ENCODE assay signal across 8 cellular contexts in genomic region chr7:100836812-100837098, GRCh38. TPM values are rescaled to one million over a fixed set of nuclear protein-coding genes. Genes with fewer than 3 reads are reported as not detected.
DNase-seq lines count a peak whose midpoint lies in the region; ATAC-seq and TF ChIP-seq lines count a peak whose summit lies in the region.

No MANE protein-coding gene starts in this region.

- H3K36me3 ChIP-seq in right atrium auricular region (no peaks in the 10 kb centered on the region), mucosa of stomach (ENCODE audit: control insufficient read depth, insufficient read depth, low read length) (no peaks in the 10 kb centered on the region), urinary bladder (ENCODE audit: insufficient read depth) (no peaks in the 10 kb centered on the region)

- H3K4me3 ChIP-seq in right atrium auricular region (peak overlapping the region; percentile 30 to 42), mucosa of stomach (ENCODE audit: low read length) (peak overlapping the region; percentile 60), urinary bladder (ENCODE audit: low read depth, low read length) (no peak overlapping the region)

- POLR2A ChIA-PET in HEK293T (lab: Yijun Ruan, JAX) = interaction anchor here (1.0 to 2.8 kb wide), 5 partner anchors 10 to 131 kb away, joined by 3 to 21 read pairs (median 9); partner anchors contain the start of genes EPHB4, POP7, SLC12A9 and SRRT

- peak overlapping the region; percentile 72 for H3K9ac ChIP-seq in mucosa of stomach (ENCODE audit: low read length)

- intact Hi-C loops in left cardiac atrium (cut with DNase I) = no loop called here

- no peaks in the 10 kb centered on the region for H3K27me3 ChIP-seq in right atrium auricular region
- no peaks in the 10 kb centered on the region for H3K27me3 ChIP-seq in mucosa of stomach (ENCODE audit: control insufficient read depth, insufficient read depth, low read length)

- 20% methylated on average over 6 of the region's 6 CpGs for WGBS in urinary bladder

- no peak for ATAC-seq in left cardiac atrium
- ATAC-seq in omental fat pad (ENCODE audit: low FRiP score) = no peak

- TF ChIP-seq CTCF in right atrium auricular region (IDR thresholded peaks at IDR 0.05) = no peak
- TF ChIP-seq CTCF in omental fat pad (IDR thresholded peaks at IDR 0.05) = no peak

- no peaks in the 10 kb centered on the region for H3K9me3 ChIP-seq in right atrium auricular region
- H3K9me3 ChIP-seq in mucosa of stomach (ENCODE audit: control insufficient read depth, low read length) = no peaks in the 10 kb centered on the region

- peaks cover 0 to 16% of the 10 kb centered on the region in 2 donors for H3K4me1 ChIP-seq in right atrium auricular region
- peaks cover 18% of the 10 kb centered on the region for H3K4me1 ChIP-seq in mucosa of stomach (ENCODE audit: control insufficient read depth, insufficient read depth, low read length)
- no peaks in the 10 kb centered on the region for H3K4me1 ChIP-seq in urinary bladder (ENCODE audit: insufficient read depth)

- CTCF ChIA-PET in HEK293T (lab: Yijun Ruan, JAX) = no interaction called here

- DNase-seq in right atrium auricular region (ENCODE audit: low spot score) = no peak
- no peak for DNase-seq in left cardiac atrium
- peak in 2 of 61 donors; percentile 30 to 43 for DNase-seq in caudate nucleus (lab: John Stamatoyannopoulos, UW)
- no peak for DNase-seq in omental fat pad (ENCODE audit: low spot score)
- DNase-seq in HEK293T (ENCODE audit: extremely low spot score) = no peak
- no peak for DNase-seq in NCI-H748 treated with DMSO at 0.1 percent for 48 hours (lab: John Stamatoyannopoulos, UW)

- H3K27ac ChIP-seq in right atrium auricular region (peak overlapping the region; percentile 76 to 82), caudate nucleus (ENCODE audit: low read depth, low read length) (peak overlapping the region; percentile 91), urinary bladder (ENCODE audit: low read depth) (peak overlapping the region; percentile 79)

TF ChIP-seq in HEK293T, 16 proteins besides CTCF, POLR2A, EP300 and RAD21:
- no peak for TF ChIP-seq TARDBP (IDR thresholded peaks at IDR 0.05)
- no peak for TF ChIP-seq LEF1 (IDR thresholded peaks at IDR 0.05; ENCODE audit: borderline replicate concordance)
- no peak for TF ChIP-seq CTBP1 (IDR thresholded peaks at IDR 0.05; ENCODE audit: borderline replicate concordance)
- no peak for TF ChIP-seq FOXM1 (IDR thresholded peaks at IDR 0.05; ENCODE audit: borderline replicate concordance)
- no peak for TF ChIP-seq ELF4 (IDR thresholded peaks at IDR 0.05)
- no peak for TF ChIP-seq SP1 (IDR thresholded peaks at IDR 0.05)
- TF ChIP-seq L3MBTL2 (conservative IDR thresholded peaks at IDR 0.05) = no peak
- TF ChIP-seq PKNOX1 (IDR thresholded peaks at IDR 0.05) = no peak
- TF ChIP-seq ARNT (IDR thresholded peaks at IDR 0.05) = no peak
- no peak for TF ChIP-seq ZNF384 (IDR thresholded peaks at IDR 0.05)

RNA-seq across cellular contexts. Expression of gene EPHB4, which starts 9.4 kb away (rescaled TPM):
- total RNA-seq in right atrium auricular region = 10 to 100 TPM; 25.0 to 64.6 TPM
- total RNA-seq in left cardiac atrium = 10 to 100 TPM; 27.5 to 46.8 TPM
- total RNA-seq in urinary bladder = 70.6 TPM
- 53.1 TPM for polyA plus RNA-seq in urinary bladder
- total RNA-seq in omental fat pad = 10 to 100 TPM; 24.3 to 73.5 (median 37.4) TPM

RNA-seq across cellular contexts. Expression of gene SLC12A9, which starts 15.8 kb away (rescaled TPM):
- 1 to 10 TPM; 5.0 to 9.0 TPM for total RNA-seq in right atrium auricular region
- total RNA-seq in left cardiac atrium = 10 to 100 TPM; 13.4 to 14.7 TPM
- 13.6 TPM for total RNA-seq in urinary bladder
- 29.0 TPM for polyA plus RNA-seq in urinary bladder
- 10 to 100 TPM in 3 of 4 donors, 1 to 10 TPM in 1; 9.6 to 29.0 (median 13.3) TPM for total RNA-seq in omental fat pad

RNA-seq across cellular contexts. Expression of gene TRIP6, which starts 30.4 kb away (rescaled TPM):
- total RNA-seq in right atrium auricular region (10 to 100 TPM; 41.6 to 64.4 TPM), left cardiac atrium (10 to 100 TPM; 36.5 to 48.0 TPM), urinary bladder (38.0 TPM), omental fat pad (10 to 100 TPM; 48.7 to 71.3 (median 53.0) TPM)
- polyA plus RNA-seq in urinary bladder = 80.0 TPM

RNA-seq across cellular contexts. Expression of gene SRRT, which starts 38.1 kb away (rescaled TPM):
- 10 to 100 TPM; 33.4 to 49.6 TPM for total RNA-seq in right atrium auricular region
- total RNA-seq in left cardiac atrium = 10 to 100 TPM; 65.1 to 87.0 TPM
- total RNA-seq in urinary bladder = 31.2 TPM
- 69.9 TPM for polyA plus RNA-seq in urinary bladder
- total RNA-seq in omental fat pad = 10 to 100 TPM; 44.9 to 87.3 (median 60.9) TPM

RNA-seq across cellular contexts. Expression of gene UFSP1, which starts 52.8 kb away (rescaled TPM):
- total RNA-seq in right atrium auricular region (1 to 10 TPM; 3.0 to 3.7 TPM), left cardiac atrium (1 to 10 TPM; 2.7 to 4.3 TPM), urinary bladder (2.6 TPM), omental fat pad (1 to 10 TPM; 4.7 to 8.0 (median 7.3) TPM)
- polyA plus RNA-seq in urinary bladder = 6.2 TPM
